1 cellular context compared by ENCODE assay signal in genomic region chr1:207500306-207500705, GRCh38.
TF ChIP-seq lines count a peak whose summit lies in the region.

No MANE protein-coding gene starts in this region.

TF ChIP-seq in GM12878, 131 proteins besides CTCF, POLR2A, EP300 and RAD21:
- TF ChIP-seq NKRF (conservative IDR thresholded peaks at IDR 0.05) (no peak), TCF7 (IDR thresholded peaks at IDR 0.05; ENCODE audit: borderline replicate concordance) (peak; percentile 59; the same call in 1 of the 2 replicates), JUNB (IDR thresholded peaks at IDR 0.05) (peak; percentile 75), ATF2 (IDR thresholded peaks at IDR 0.05; ENCODE audit: low read length) (no peak), NFIC (IDR thresholded peaks at IDR 0.05; ENCODE audit: low read depth, low read length) (peak; percentile 38; the same call in 1 of the 2 replicates), CREM (IDR thresholded peaks at IDR 0.05; ENCODE audit: low read depth) (no peak), IRF4 (IDR thresholded peaks at IDR 0.05; ENCODE audit: low read depth, low read length) (0 out of 2 replicates have a peak, but pooled peaks have one; percentile 9), EZH2 (IDR thresholded peaks at IDR 0.05; ENCODE audit: borderline replicate concordance, control insufficient read depth, low read depth, low read length) (no peak)
